ENCODE assay signal across 8 cellular contexts in the genomic region with DNA sequence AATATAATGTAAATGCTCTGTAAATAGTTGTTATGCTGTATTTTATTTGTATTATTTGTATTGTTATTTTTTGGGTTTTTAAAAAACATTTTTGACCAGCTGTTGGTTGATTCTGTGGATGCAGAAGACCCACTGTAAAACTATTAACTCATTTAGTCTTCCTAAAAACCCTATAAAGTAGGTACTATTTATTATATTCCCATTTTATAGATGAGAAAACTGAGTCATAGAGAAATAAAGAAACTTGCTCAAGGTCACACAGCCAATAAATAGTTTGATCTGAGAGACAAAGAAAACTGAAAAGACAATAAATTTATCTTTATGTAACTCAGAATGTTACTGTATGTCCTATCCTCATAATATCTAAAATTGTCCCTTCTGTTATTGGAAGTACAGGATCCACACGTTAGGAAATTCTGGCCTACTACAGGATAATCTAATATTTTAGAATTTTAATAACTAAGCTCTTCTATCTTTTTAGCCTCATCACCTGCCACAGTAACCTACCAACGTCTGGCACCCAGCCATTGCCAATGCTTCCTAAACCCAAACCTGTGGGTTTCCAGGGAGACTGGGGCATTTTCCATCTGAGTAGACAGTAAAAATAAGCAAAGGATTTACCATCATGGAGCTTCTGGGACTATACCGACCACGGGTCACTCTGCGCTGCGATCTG. TPM values are rescaled to one million over a fixed set of nuclear protein-coding genes. Genes with fewer than 3 reads are reported as not detected.
DNase-seq lines count a peak whose midpoint lies in the region; ATAC-seq, FAIRE-seq and TF ChIP-seq lines count a peak whose summit lies in the region.

No MANE protein-coding gene starts in this region.

- CTCF ChIA-PET in A549 (lab: Yijun Ruan, JAX) = interaction anchor here (1.6 to 2.1 kb wide), 2 partner anchors 11 to 21 kb away, joined by 5 to 6 read pairs; no protein-coding TSS in a partner anchor

- peaks cover 27% of the 10 kb centered on the region for H3K27me3 Mint-ChIP-seq in activated naive CD8-positive, alpha-beta T cell treated with anti-CD3 and anti-CD28 coated beads, Interleukin-2, amount 50 U/mL, for 24 hours

- H3K27ac ChIP-seq in A549 (peak overlapping the region; percentile 58 to 97), lower lobe of right lung (no peak overlapping the region)

- POLR2A ChIA-PET in A549 (lab: Yijun Ruan, JAX) = no interaction called here

- FAIRE-seq in A549 (lab: Jason Lieb, UNC) = no peak

- TF ChIP-seq RAD21 in A549 (conservative IDR thresholded peaks at IDR 0.05 in 1 of 2, IDR thresholded peaks at IDR 0.05 in 1 of 2) = no peak

- H3K4me1 Mint-ChIP-seq in activated naive CD8-positive, alpha-beta T cell treated with anti-CD3 and anti-CD28 coated beads, Interleukin-2, amount 50 U/mL, for 24 hours = peaks cover 13% of the 10 kb centered on the region

- TF ChIP-seq POLR2A in A549 (IDR thresholded peaks at IDR 0.05; ENCODE audit: low read length) = no peak

- no peak for TF ChIP-seq EP300 in A549 (IDR thresholded peaks at IDR 0.05)

- H3K4me1 ChIP-seq in A549 (peaks cover 28% of the 10 kb centered on the region), lower lobe of right lung (peaks cover 6% of the 10 kb centered on the region)

- H3K36me3 ChIP-seq in H7 (replicated peaks; ENCODE audit: control insufficient read depth, insufficient read depth, low read length) = no peaks in the 10 kb centered on the region
- no peaks in the 10 kb centered on the region for H3K36me3 ChIP-seq in lower lobe of right lung

- H3K4me3 ChIP-seq in A549 (peak overlapping the region; percentile 98), H7 (ENCODE audit: insufficient read depth, low read depth, low read length) (peak overlapping the region; percentile 55), lower lobe of right lung (peak overlapping the region; percentile 60)

- H3K27ac Mint-ChIP-seq in activated naive CD8-positive, alpha-beta T cell treated with anti-CD3 and anti-CD28 coated beads, Interleukin-2, amount 50 U/mL, for 24 hours = no peak overlapping the region

- WGBS in A549 (ENCODE audit: missing lambda C conversion rate) = 26% methylated on average over 6 of the region's 6 CpGs

- ATAC-seq in A549 (no peak), lower lobe of right lung (no peak), GM21576 (IDR thresholded peaks at IDR 0.05; ENCODE audit: unreplicated experiment) (no peak)
- ATAC-seq in activated naive CD8-positive, alpha-beta T cell treated with anti-CD3 and anti-CD28 coated beads, Interleukin-2, amount 50 U/mL, for 24 hours = no peak

- peak overlapping the region; percentile 67 for H3K4me3 Mint-ChIP-seq in activated naive CD8-positive, alpha-beta T cell treated with anti-CD3 and anti-CD28 coated beads, Interleukin-2, amount 50 U/mL, for 24 hours

- DNase-seq in A549 (ENCODE audit: low read depth in 1 of 2, low spot score in 1 of 2) (no peak), H7 (no peak), lower lobe of right lung (no peak), foreskin melanocyte (no peak), DMS53 treated with DMSO at 0.1 percent for 48 hours (lab: John Stamatoyannopoulos, UW; ENCODE audit: unreplicated experiment) (no peak)
- no peak for DNase-seq in activated naive CD8-positive, alpha-beta T cell treated with anti-CD3 and anti-CD28 coated beads, Interleukin-2, amount 50 U/mL, for 24 hours
- no peak for DNase-seq in stimulated activated naive CD4-positive, alpha-beta T cell (lab: John Stamatoyannopoulos, UW)

- H3K36me3 Mint-ChIP-seq in activated naive CD8-positive, alpha-beta T cell treated with anti-CD3 and anti-CD28 coated beads, Interleukin-2, amount 50 U/mL, for 24 hours (ENCODE audit: low read depth) = no peaks in the 10 kb centered on the region

- TF ChIP-seq CTCF in A549 (IDR thresholded peaks at IDR 0.05) (no peak), lower lobe of right lung (IDR thresholded peaks at IDR 0.05) (no peak)

- no peaks in the 10 kb centered on the region for H3K9me3 Mint-ChIP-seq in activated naive CD8-positive, alpha-beta T cell treated with anti-CD3 and anti-CD28 coated beads, Interleukin-2, amount 50 U/mL, for 24 hours

- intact Hi-C loops in lower lobe of right lung (cut with DNase I) = no loop called here

- H3K9me3 ChIP-seq in A549 = no peaks in the 10 kb centered on the region
- no peaks in the 10 kb centered on the region for H3K9me3 ChIP-seq in lower lobe of right lung

- H3K27me3 ChIP-seq in H7 (ENCODE audit: control insufficient read depth, insufficient read depth, low read length) (peaks cover 24% of the 10 kb centered on the region), lower lobe of right lung (ENCODE audit: low read depth) (peaks cover 3% of the 10 kb centered on the region)

- H3K4me2 ChIP-seq in A549 = peak overlapping the region; percentile 77

TF ChIP-seq in A549, 52 proteins besides CTCF, POLR2A, EP300 and RAD21:
- TF ChIP-seq EHF (CRISPR knock-in tag; IDR thresholded peaks at IDR 0.05) (no peak), JUN (IDR thresholded peaks at IDR 0.05) (no peak), CBX8 (IDR thresholded peaks at IDR 0.05) (no peak), KDM5A (IDR thresholded peaks at IDR 0.05) (no peak)
- TF ChIP-seq, protein P1, sequence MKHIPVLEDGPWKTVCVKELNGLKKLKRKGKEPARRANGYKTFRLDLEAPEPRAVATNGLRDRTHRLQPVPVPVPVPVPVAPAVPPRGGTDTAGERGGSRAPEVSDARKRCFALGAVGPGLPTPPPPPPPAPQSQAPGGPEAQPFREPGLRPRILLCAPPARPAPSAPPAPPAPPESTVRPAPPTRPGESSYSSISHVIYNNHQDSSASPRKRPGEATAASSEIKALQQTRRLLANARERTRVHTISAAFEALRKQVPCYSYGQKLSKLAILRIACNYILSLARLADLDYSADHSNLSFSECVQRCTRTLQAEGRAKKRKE (CRISPR knock-in tag; IDR thresholded peaks at IDR 0.05; ENCODE audit: low read depth) = no peak

RNA-seq across cellular contexts. Expression of gene MAP3K21, which starts 1.1 kb away (rescaled TPM):
- 23.5 and 26.9 TPM in 2 replicates for polyA plus RNA-seq in A549 (2011; rRNA removed)
- 12.4 and 14.9 TPM in 2 replicates for polyA plus RNA-seq in A549 (2012; cell fraction: cytosol; rRNA removed)
- polyA plus RNA-seq in A549 (2012; cell fraction: nucleus; rRNA removed) = 21.3 and 22.7 TPM in 2 replicates
- polyA plus RNA-seq in A549 (2017; fragmentation: RNase III; extraction: RNeasy Plus Mini Kit Qiagen cat#74134 plus additional on column Dnase treatment) = 14.0 to 14.4 TPM (median 14.2 TPM) in 3 replicates
- polyA minus RNA-seq in A549 (2011; rRNA and poly(A)+ RNA removed) = 30.4 and 34.4 TPM in 2 replicates
- 28.0 and 44.5 TPM in 2 replicates for total RNA-seq in H7 (2014; rRNA removed; shearing (Covaris generic))
- 9.2 TPM for total RNA-seq in lower lobe of right lung

RNA-seq across cellular contexts. Expression of gene PCNX2, which starts 30.9 kb away (rescaled TPM):
- 27.2 and 31.5 TPM in 2 replicates for polyA plus RNA-seq in A549 (2011; rRNA removed)
- polyA plus RNA-seq in A549 (2012; cell fraction: cytosol; rRNA removed) = 11.3 and 13.9 TPM in 2 replicates
- 33.4 and 41.8 TPM in 2 replicates for polyA plus RNA-seq in A549 (2012; cell fraction: nucleus; rRNA removed)
- polyA plus RNA-seq in A549 (2017; fragmentation: RNase III; extraction: RNeasy Plus Mini Kit Qiagen cat#74134 plus additional on column Dnase treatment) = 8.7 to 9.0 TPM (median 8.8 TPM) in 3 replicates
- polyA minus RNA-seq in A549 (2011; rRNA and poly(A)+ RNA removed) = 207 and 209 TPM in 2 replicates
- 43.8 and 62.7 TPM in 2 replicates for total RNA-seq in H7 (2014; rRNA removed; shearing (Covaris generic))
- total RNA-seq in lower lobe of right lung = 11.3 TPM
